ENCODE assay signal across 26 cellular contexts in genomic region chr2:241289597-241289996, GRCh38. TPM values are rescaled to one million over a fixed set of nuclear protein-coding genes. Genes with fewer than 3 reads are reported as not detected.
DNase-seq lines count a peak whose midpoint lies in the region; ATAC-seq and TF ChIP-seq lines count a peak whose summit lies in the region.
"Had no signal": no experiment of that assay in that cellular context is flagged by ENCODE, and none has a peak within 500 bp of the region (broad histone marks: within the 10 kb centered on the region; RNA-seq: fewer than 3 reads in every experiment).

No MANE protein-coding gene starts in this region.

- ATAC-seq in HG03139 (IDR thresholded peaks at IDR 0.05; ENCODE audit: unreplicated experiment), result no peak

- H3K27ac ChIP-seq in C4-2B, result no peak overlapping the region; the same call in 1 of the 2 replicates
- H3K27ac ChIP-seq in SK-N-SH (ENCODE audit: low read depth in 2 of 2, low read length in 1 of 2), result no peak overlapping the region
- H3K27ac ChIP-seq: ascending aorta; BLaER1 treated with 17β-estradiol and CSF1 and Interleukin-3, amounts not matched to agents 10 nM and 100 nM; heart right ventricle; HL-60; SK-N-MC; skin epidermis had no signal

- no peak for DNase-seq in GM12864 (ENCODE audit: low read depth)
- no peak for DNase-seq in SK-N-SH
- DNase-seq in epithelial cell of proximal tubule (ENCODE audit: low read depth), result no peak
- DNase-seq in GOT3 (lab: John Stamatoyannopoulos, UW), result no peak
- DNase-seq in NCI-H128 (lab: John Stamatoyannopoulos, UW; ENCODE audit: unreplicated experiment), result no peak
- DNase-seq: activated naive CD8-positive, alpha-beta T cell treated with anti-CD3 and anti-CD28 coated beads for 36 hours; cerebellar nuclear complex; dorsolateral prefrontal cortex; erythroblast; heart right ventricle; left cardiac atrium; mesenchymal stem cell; NCI-H1048; NCI-H187; NCI-H526; nucleus accumbens; stimulated activated CD4-positive, alpha-beta T cell treated with anti-CD3 and anti-CD28 coated beads, Interleukin-1b, Interleukin-23, amount 100 ng/mL, for 48 hours; substantia nigra had no signal

- H3K9me3 ChIP-seq in SK-N-SH, result no peaks in the 10 kb centered on the region
- H3K9me3 ChIP-seq: ascending aorta; BLaER1 treated with 17β-estradiol and CSF1 and Interleukin-3, amounts not matched to agents 10 nM and 100 nM; HAP-1; heart right ventricle had no signal

- peak; percentile 3; the same call in 1 of the 2 replicates for TF ChIP-seq CTCF in C4-2B (conservative IDR thresholded peaks at IDR 0.05)
- TF ChIP-seq CTCF in GM12864 (IDR thresholded peaks at IDR 0.05; ENCODE audit: low read depth, low read length, missing control alignments), result peak; percentile 8
- peak; percentile 11; the same call in 1 of the 2 replicates for TF ChIP-seq CTCF in SK-N-SH (IDR thresholded peaks at IDR 0.05)
- peak; percentile 28 for TF ChIP-seq CTCF in epithelial cell of proximal tubule (conservative IDR thresholded peaks at IDR 0.05; ENCODE audit: low read depth, low read length)

- no peak overlapping the region for H3K9ac ChIP-seq in SK-N-SH
- H3K9ac ChIP-seq: BLaER1 treated with 17β-estradiol and CSF1 and Interleukin-3, amounts not matched to agents 10 nM and 100 nM had no signal

- no peaks in the 10 kb centered on the region for H3K27me3 ChIP-seq in SK-N-SH (ENCODE audit: insufficient read depth)
- H3K27me3 ChIP-seq: ascending aorta; BLaER1 treated with 17β-estradiol and CSF1 and Interleukin-3, amounts not matched to agents 10 nM and 100 nM; dorsolateral prefrontal cortex; heart right ventricle had no signal

- H3K79me2 ChIP-seq in SK-N-SH (ENCODE audit: insufficient read depth), result peaks cover 99% of the 10 kb centered on the region

- WGBS in SK-N-SH (ENCODE audit: low lambda C conversion rate), result 73% methylated on average over 3 of the region's 3 CpGs

- H3K36me3 ChIP-seq in SK-N-SH (replicated peaks in 1 of 2; ENCODE audit: control insufficient read depth in 1 of 2, insufficient read depth in 2 of 2, low read length in 1 of 2), result peaks cover 3 to 14% of the 10 kb centered on the region in 2 experiments

- TF ChIP-seq EP300 in SK-N-SH (IDR thresholded peaks at IDR 0.05; ENCODE audit: borderline replicate concordance in 1 of 2, low read depth in 1 of 2, low read length in 1 of 2), result no peak

- H3K9me2 ChIP-seq in SK-N-SH, result no peaks in the 10 kb centered on the region

- no peak overlapping the region for H2AFZ ChIP-seq in SK-N-SH (ENCODE audit: low read depth)

- H3K4me1 ChIP-seq in SK-N-SH (ENCODE audit: control insufficient read depth in 1 of 2, insufficient read depth in 2 of 2, low read depth in 1 of 2, low read length in 1 of 2), result peaks cover 5 to 10% of the 10 kb centered on the region in 2 experiments; a peak in 2 of 4 replicates
- H3K4me1 ChIP-seq: ascending aorta had no signal

- no peak overlapping the region for H3K4me2 ChIP-seq in SK-N-SH

- no peaks in the 10 kb centered on the region for H3F3A ChIP-seq in SK-N-SH (replicated peaks; ENCODE audit: insufficient read depth)

- peaks cover 70% of the 10 kb centered on the region for H4K20me1 ChIP-seq in SK-N-SH (ENCODE audit: insufficient read depth)

- POLR2A ChIA-PET in SK-N-SH (lab: Yijun Ruan, JAX), result interaction anchor here (1.2 kb wide), 1 partner anchor 71 kb away, joined by 3 read pairs; no protein-coding TSS in a partner anchor

- CTCF ChIA-PET in SK-N-SH (lab: Yijun Ruan, JAX), result interaction anchor here (1.5 to 5.8 kb wide), 2 partner anchors 25 to 438 kb away, joined by 4 to 29 read pairs; partner anchors contain the start of genes HDLBP and SEPTIN2

- no peak overlapping the region for H3K4me3 ChIP-seq in GM12864 (ENCODE audit: low read depth, low read length)
- H3K4me3 ChIP-seq in SK-N-SH (ENCODE audit: low read depth in 2 of 2, low read length in 1 of 2), result no peak overlapping the region
- H3K4me3 ChIP-seq in epithelial cell of proximal tubule (ENCODE audit: low read depth, low read length), result no peak overlapping the region
- H3K4me3 ChIP-seq: ascending aorta; BLaER1 treated with 17β-estradiol and CSF1 and Interleukin-3, amounts not matched to agents 10 nM and 100 nM; dorsolateral prefrontal cortex; HAP-1; heart right ventricle; SK-N-MC; skin epidermis had no signal

- TF ChIP-seq RAD21 in SK-N-SH (IDR thresholded peaks at IDR 0.05; ENCODE audit: low read length), result no peak

TF ChIP-seq in SK-N-SH, 30 proteins besides CTCF, POLR2A, EP300 and RAD21:
- no peak for TF ChIP-seq TEAD4 (IDR thresholded peaks at IDR 0.05; ENCODE audit: borderline replicate concordance, insufficient read depth)
- TF ChIP-seq FOSL2 (IDR thresholded peaks at IDR 0.05; ENCODE audit: borderline replicate concordance, low read depth), result no peak
- TF ChIP-seq SIN3A (IDR thresholded peaks at IDR 0.05; ENCODE audit: borderline replicate concordance, low read depth, low read length), result no peak
- no peak for TF ChIP-seq FOXM1 (IDR thresholded peaks at IDR 0.05; ENCODE audit: low read depth)
- no peak for TF ChIP-seq TAF1 (IDR thresholded peaks at IDR 0.05; ENCODE audit: borderline replicate concordance, low read depth, low read length)
- TF ChIP-seq NRF1 (IDR thresholded peaks at IDR 0.05; ENCODE audit: low read depth, low read length), result no peak
- TF ChIP-seq GABPA (IDR thresholded peaks at IDR 0.05; ENCODE audit: low read depth), result no peak
- no peak for TF ChIP-seq USF1 (IDR thresholded peaks at IDR 0.05; ENCODE audit: borderline replicate concordance, low read depth)
- TF ChIP-seq CHD2 (IDR thresholded peaks at IDR 0.05; ENCODE audit: low read length, partially characterized antibody), result no peak
- no peak for TF ChIP-seq MXI1 (IDR thresholded peaks at IDR 0.05; ENCODE audit: low read depth, low read length)
TF ChIP-seq in SK-N-SH: peak in this region for 0.

RNA-seq across cellular contexts. Expression of gene HDLBP, which starts 25.9 kb away (rescaled TPM):
- 211 and 263 TPM in 2 replicates for polyA plus RNA-seq in SK-N-SH (2012; rRNA removed)
- 190 and 208 TPM in 2 replicates for polyA plus RNA-seq in SK-N-SH (2012; cell fraction: cytosol; rRNA removed)
- 430 and 440 TPM in 2 replicates for polyA plus RNA-seq in SK-N-SH (2012; cell fraction: nucleus; rRNA removed)
- total RNA-seq in epithelial cell of proximal tubule, result 326 and 374 TPM in 2 replicates

RNA-seq across cellular contexts. Expression of gene SEPTIN2, which starts 26.1 kb away (rescaled TPM):
- 226 and 330 TPM in 2 replicates for polyA plus RNA-seq in SK-N-SH (2012; rRNA removed)
- 307 and 361 TPM in 2 replicates for polyA plus RNA-seq in SK-N-SH (2012; cell fraction: cytosol; rRNA removed)
- polyA plus RNA-seq in SK-N-SH (2012; cell fraction: nucleus; rRNA removed), result 212 and 449 TPM in 2 replicates
- total RNA-seq in epithelial cell of proximal tubule, result 299 and 366 TPM in 2 replicates
